8 cellular contexts compared by ENCODE assay signal in the genomic region with DNA sequence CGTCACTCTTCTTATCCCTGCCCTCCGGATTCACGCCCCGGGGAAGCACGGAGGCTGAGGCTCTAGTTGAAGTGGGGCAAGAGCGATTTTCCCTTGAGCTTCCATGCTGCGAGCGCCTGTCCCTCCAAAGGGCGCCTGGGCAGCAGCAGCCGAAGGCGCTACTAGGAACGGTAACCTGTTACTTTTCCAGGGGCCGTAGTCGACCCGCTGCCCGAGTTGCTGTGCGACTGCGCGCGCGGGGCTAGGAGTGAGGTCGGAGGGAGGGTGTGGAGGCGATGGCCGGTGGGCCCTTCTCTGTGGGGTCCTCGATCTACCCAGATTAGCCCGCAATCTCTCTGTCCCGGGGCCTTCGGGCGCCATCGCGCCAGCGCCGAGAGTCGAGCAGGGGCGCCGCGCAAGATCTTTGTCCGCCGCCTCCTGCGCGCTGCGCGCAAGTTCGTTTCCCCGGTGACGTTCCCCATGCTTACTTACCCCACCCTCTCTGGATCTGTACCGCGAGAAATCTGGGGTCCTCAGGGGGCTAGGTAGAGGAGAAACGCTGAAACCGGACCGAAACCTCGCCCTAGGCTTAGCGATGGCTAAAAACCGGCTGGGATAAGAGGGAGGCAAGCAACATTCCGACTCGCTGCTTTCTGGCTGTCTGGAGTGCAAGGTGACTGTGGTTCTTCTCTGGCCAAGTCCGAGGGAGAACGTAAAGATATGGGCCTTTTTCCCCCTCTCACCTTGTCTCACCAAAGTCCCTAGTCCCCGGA. TPM values are rescaled to one million over a fixed set of nuclear protein-coding genes. Genes with fewer than 3 reads are reported as not detected.
A peak's percentile ranks its signal among the peaks of the same experiment; 100 is the strongest.
DNase-seq lines count a peak whose midpoint lies in the region; ATAC-seq and TF ChIP-seq lines count a peak whose summit lies in the region.

No MANE protein-coding gene starts in this region.

- in situ Hi-C loops in ACHN (cut with HindIII; ENCODE audit: low pct_ligation_motif_present, low pct_unique_long_range_greater_than_20kb, low sequenced_read_pairs): loop anchor here (25.0 kb wide), 1 partner anchor 405 kb away; no protein-coding TSS in a partner anchor

- H3K4me1 ChIP-seq in SJCRH30: peaks cover 6% of the 10 kb centered on the region; the same call in 1 of the 2 replicates
- peaks cover 64% of the 10 kb centered on the region for H3K4me1 ChIP-seq in effector memory CD4-positive, alpha-beta T cell (ENCODE audit: control insufficient read depth, insufficient read depth, low read length, poor library complexity, severe bottlenecking)

- peak overlapping the region; percentile 80 to 84 (median 83) for H3K4me3 Mint-ChIP-seq in nephron

- ATAC-seq in GM18907 (IDR thresholded peaks at IDR 0.05; ENCODE audit: unreplicated experiment) (no peak), HG03521 (IDR thresholded peaks at IDR 0.05; ENCODE audit: unreplicated experiment) (no peak)

- peak overlapping the region; percentile 54; the same call in 1 of the 2 replicates for H3K4me3 ChIP-seq in GM08714 (ENCODE audit: low read length)
- H3K4me3 ChIP-seq in SJCRH30: peak overlapping the region; percentile 77
- peak overlapping the region; percentile 55 for H3K4me3 ChIP-seq in effector memory CD4-positive, alpha-beta T cell (ENCODE audit: insufficient read depth, low read depth, low read length, poor library complexity, severe bottlenecking)

- H3K36me3 ChIP-seq in SJCRH30: no peaks in the 10 kb centered on the region
- no peaks in the 10 kb centered on the region for H3K36me3 ChIP-seq in effector memory CD4-positive, alpha-beta T cell (ENCODE audit: control insufficient read depth, insufficient read depth, low read length)

- H3K4me1 Mint-ChIP-seq in nephron: peaks cover 71% of the 10 kb centered on the region

- DNase-seq in ACHN (peak; percentile 55), SJCRH30 (peak; percentile 52 to 64), NOMO-1 (lab: John Stamatoyannopoulos, UW; ENCODE audit: unreplicated experiment in 2 of 2) (no peak)
- DNase-seq in effector memory CD4-positive, alpha-beta T cell: no peak

- H3K27me3 Mint-ChIP-seq in nephron (ENCODE audit: low read depth): peaks cover 100% of the 10 kb centered on the region

- no peak for TF ChIP-seq CTCF in nephron (IDR thresholded peaks at IDR 0.05; ENCODE audit: unreplicated experiment in 3 of 3)

- H3K36me3 Mint-ChIP-seq in nephron (ENCODE audit: low read depth): no peaks in the 10 kb centered on the region

- H3K9me3 Mint-ChIP-seq in nephron: no peaks in the 10 kb centered on the region

- H3K27ac Mint-ChIP-seq in nephron: no peak overlapping the region

- no peaks in the 10 kb centered on the region for H3K9me3 ChIP-seq in SJCRH30 (replicated peaks)
- H3K9me3 ChIP-seq in effector memory CD4-positive, alpha-beta T cell (ENCODE audit: control insufficient read depth, low read length): no peaks in the 10 kb centered on the region

- H3K27ac ChIP-seq in SJCRH30: peak overlapping the region; percentile 43
- H3K27ac ChIP-seq in effector memory CD4-positive, alpha-beta T cell (ENCODE audit: insufficient read depth, low read length, poor library complexity, severe bottlenecking): no peak overlapping the region

- no peaks in the 10 kb centered on the region for H3K27me3 ChIP-seq in SJCRH30
- H3K27me3 ChIP-seq in effector memory CD4-positive, alpha-beta T cell (replicated peaks; ENCODE audit: control insufficient read depth, insufficient read depth, low read length, poor library complexity, severe bottlenecking): peaks cover 87% of the 10 kb centered on the region

RNA-seq across cellular contexts. Expression of gene GAD1, which starts 0.7 kb away (rescaled TPM):
- 10.4 and 10.9 TPM in 2 replicates for total RNA-seq in SJCRH30 (2014; rRNA removed; shearing (Covaris generic))

RNA-seq across cellular contexts. Expression of gene ERICH2, which starts 47.2 kb away (rescaled TPM):
- 0.68 and 2.1 TPM in 2 replicates for total RNA-seq in SJCRH30 (2014; rRNA removed; shearing (Covaris generic))

Comparison
In these comparisons a context has a peak if more than half of its experiments do, and no peak if none do; other contexts are left out.
1. DNase-seq: peak in ACHN (single experiment) and SJCRH30 (2 of 2); none in effector memory CD4-positive, alpha-beta T cell (0 of 3) and NOMO-1 (0 of 2).
2. Peak in every context shown above with its lines, with median percentiles within 50 percentile points of each other: H3K4me3 ChIP-seq.